ENCODE assay signal across 1 cellular context in genomic region chr9:114518120-114518519, GRCh38.
TF ChIP-seq lines count a peak whose summit lies in the region.

No MANE protein-coding gene starts in this region.

TF ChIP-seq in K562, 482 proteins besides CTCF, POLR2A, EP300 and RAD21 (continued from another document):
- TF ChIP-seq PRDM10 (IDR thresholded peaks at IDR 0.05; ENCODE audit: partially characterized antibody) (no peak), RBM25 (IDR thresholded peaks at IDR 0.05; ENCODE audit: low read depth, low read length, severe bottlenecking) (peak; percentile 36), ZNF146 (CRISPR knock-in tag; IDR thresholded peaks at IDR 0.05; ENCODE audit: unreplicated experiment) (peak; percentile 84), DNMT1 (IDR thresholded peaks at IDR 0.05) (no peak), ZC3H8 (IDR thresholded peaks at IDR 0.05) (no peak), TAF15 (IDR thresholded peaks at IDR 0.05; ENCODE audit: low read depth, low read length) (no peak), NFRKB (IDR thresholded peaks at IDR 0.05; ENCODE audit: low read depth) (no peak), BACH1 (tag; IDR thresholded peaks at IDR 0.05) (no peak)
